Comparison of ENCODE assay signal across 8 cellular contexts in the genomic region with DNA sequence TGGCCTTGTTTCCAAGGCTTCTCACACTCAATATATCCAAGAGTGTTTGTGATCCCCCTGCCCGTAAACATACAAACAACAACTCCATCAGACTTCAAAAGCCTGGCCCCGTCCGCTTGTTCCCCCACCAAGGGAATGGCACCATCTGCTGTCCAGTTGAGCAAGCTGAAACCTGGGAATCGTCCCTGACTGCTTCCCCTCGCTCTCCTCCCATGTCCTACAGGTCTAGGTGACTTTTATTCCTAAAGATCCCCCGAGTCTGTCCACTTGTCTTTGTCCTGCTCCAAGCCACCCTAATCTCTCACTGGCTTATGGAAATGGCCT. TPM values are rescaled to one million over a fixed set of nuclear protein-coding genes. Genes with fewer than 3 reads are reported as not detected.
DNase-seq lines count a peak whose midpoint lies in the region; ATAC-seq and TF ChIP-seq lines count a peak whose summit lies in the region.

No MANE protein-coding gene starts in this region.

- DNase-seq in NCI-H524 (lab: John Stamatoyannopoulos, UW) (peak; percentile 36 to 54), NCI-H524 treated with DMSO at 0.1 percent for 48 hours (lab: John Stamatoyannopoulos, UW) (no peak), SW480 (ENCODE audit: low spot score) (peak; percentile 23), hypothalamus (lab: John Stamatoyannopoulos, UW) (peak in 26 of 51 donors; percentile 6 to 64 (median 31)), transverse colon (peak; percentile 41), DMS79 treated with DMSO at 0.1 percent for 48 hours (lab: John Stamatoyannopoulos, UW) (no peak)
- DNase-seq in activated CD8-positive, alpha-beta T cell treated with anti-CD3 and anti-CD28 coated beads for 36 hours = no peak

- H3K27me3 Mint-ChIP-seq in activated CD8-positive, alpha-beta T cell treated with anti-CD3 and anti-CD28 coated beads for 36 hours = peaks cover 1% of the 10 kb centered on the region

- H3K9me3 ChIP-seq in transverse colon = no peaks in the 10 kb centered on the region

- peaks cover 0 to 21% (median 1%) of the 10 kb centered on the region in 4 donors for H3K4me1 ChIP-seq in transverse colon

- no peaks in the 10 kb centered on the region for H3K4me1 Mint-ChIP-seq in activated CD8-positive, alpha-beta T cell treated with anti-CD3 and anti-CD28 coated beads for 36 hours (ENCODE audit: low read depth)

- no peaks in the 10 kb centered on the region for H3K36me3 ChIP-seq in transverse colon

- intact Hi-C loops in transverse colon (cut with DNase I; ENCODE audit: low total_unique reads) = no loop called here
- intact Hi-C loops in activated CD8-positive, alpha-beta T cell treated with anti-CD3 and anti-CD28 coated beads for 36 hours (cut with micrococcal nuclease) = no loop called here

- H3K27ac Mint-ChIP-seq in activated CD8-positive, alpha-beta T cell treated with anti-CD3 and anti-CD28 coated beads for 36 hours = no peak overlapping the region

- H3K9me3 Mint-ChIP-seq in activated CD8-positive, alpha-beta T cell treated with anti-CD3 and anti-CD28 coated beads for 36 hours = peaks cover 2% of the 10 kb centered on the region

- in situ Hi-C loops in transverse colon (cut with MboI; ENCODE audit: low pct_ligation_motif_present in 1 of 4, low pct_unique_long_range_greater_than_20kb in 1 of 4, low sequenced_read_pairs in 3 of 4) = loop anchor here in 1 of 4 donors (10.0 kb wide), 1 partner anchor 159 kb away; no protein-coding TSS in a partner anchor

- POLR2A ChIA-PET in activated CD8-positive, alpha-beta T cell treated with anti-CD3 and anti-CD28 coated beads for 36 hours (lab: Charles Lee) = no interaction called here

- H3K27ac ChIP-seq in transverse colon = no peak overlapping the region

- CTCF ChIA-PET in activated CD8-positive, alpha-beta T cell treated with anti-CD3 and anti-CD28 coated beads for 36 hours (lab: Charles Lee) = interaction anchor here (0.7 kb wide), 1 partner anchor 22 kb away, joined by 3 read pairs; no protein-coding TSS in a partner anchor

- TF ChIP-seq POLR2A in transverse colon (IDR thresholded peaks at IDR 0.05) = no peak

- no peak for ATAC-seq in activated CD8-positive, alpha-beta T cell treated with anti-CD3 and anti-CD28 coated beads for 36 hours
- no peak for ATAC-seq in HG02885 (IDR thresholded peaks at IDR 0.05; ENCODE audit: poor library complexity, unreplicated experiment)

- no peak overlapping the region for H3K4me3 Mint-ChIP-seq in activated CD8-positive, alpha-beta T cell treated with anti-CD3 and anti-CD28 coated beads for 36 hours

- 40 to 42% methylated on average over 2 to 6 of the region's 6 CpGs for WGBS in transverse colon (ENCODE audit: low coverage in 1 of 2), 2 donors

- H3K27me3 ChIP-seq in transverse colon = no peaks in the 10 kb centered on the region

- H3K4me3 ChIP-seq in transverse colon = no peak overlapping the region

- H3K36me3 Mint-ChIP-seq in activated CD8-positive, alpha-beta T cell treated with anti-CD3 and anti-CD28 coated beads for 36 hours (ENCODE audit: low read depth) = no peaks in the 10 kb centered on the region

- TF ChIP-seq CTCF in transverse colon (IDR thresholded peaks at IDR 0.05) = peak; percentile 38 to 58 (median 48)
- TF ChIP-seq CTCF in activated CD8-positive, alpha-beta T cell treated with anti-CD3 and anti-CD28 coated beads for 36 hours (IDR thresholded peaks at IDR 0.05) = no peak

- TF ChIP-seq EP300 in transverse colon (IDR thresholded peaks at IDR 0.05; ENCODE audit: low read depth) = no peak

RNA-seq across cellular contexts. Expression of a gene that starts 27.9 kb away (rescaled TPM):
- 10 to 100 TPM; 15.4 to 75.2 (median 18.3) TPM for total RNA-seq in transverse colon
- 1 to 10 TPM; 2.6 to 3.0 TPM for total RNA-seq in activated CD8-positive, alpha-beta T cell treated with anti-CD3 and anti-CD28 coated beads for 36 hours

Comparison
In these comparisons a context has a peak if more than half of its experiments do, and no peak if none do; other contexts are left out.
1. DNase-seq: peak in NCI-H524 (2 of 2), SW480 (single experiment), hypothalamus (26 of 51) and transverse colon (single experiment); none in NCI-H524 treated with DMSO at 0.1 percent for 48 hours (single experiment), DMS79 treated with DMSO at 0.1 percent for 48 hours (single experiment) and activated CD8-positive, alpha-beta T cell treated with anti-CD3 and anti-CD28 coated beads for 36 hours (single experiment).
2. RNA of a gene that starts 27.9 kb away (total RNA-seq): 15.4 to 75.2 TPM in transverse colon; 2.6 to 3.0 TPM in activated CD8-positive, alpha-beta T cell treated with anti-CD3 and anti-CD28 coated beads for 36 hours; every median in the first group is over 4 times any median in the second.